ENCODE assay signal across 1 cellular context in the genomic region with DNA sequence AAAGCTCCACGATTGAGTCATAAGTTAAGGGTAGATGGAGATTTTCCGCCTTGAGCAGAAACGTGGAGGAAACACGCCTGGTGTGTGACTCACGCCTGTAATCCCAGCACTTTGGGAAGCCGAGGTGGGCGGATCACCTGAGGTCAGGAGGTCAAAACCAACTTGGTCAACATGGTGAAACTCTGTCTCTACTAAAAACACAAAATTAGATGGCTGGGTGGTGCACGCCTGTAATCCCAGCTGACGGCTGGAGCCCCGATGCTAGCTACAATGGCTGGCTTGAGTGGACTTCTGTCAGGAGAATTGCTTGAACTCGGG.
TF ChIP-seq lines count a peak whose summit lies in the region.

No MANE protein-coding gene starts in this region.

TF ChIP-seq in K562, 482 proteins besides CTCF, POLR2A, EP300 and RAD21:
- TF ChIP-seq, protein P1, sequence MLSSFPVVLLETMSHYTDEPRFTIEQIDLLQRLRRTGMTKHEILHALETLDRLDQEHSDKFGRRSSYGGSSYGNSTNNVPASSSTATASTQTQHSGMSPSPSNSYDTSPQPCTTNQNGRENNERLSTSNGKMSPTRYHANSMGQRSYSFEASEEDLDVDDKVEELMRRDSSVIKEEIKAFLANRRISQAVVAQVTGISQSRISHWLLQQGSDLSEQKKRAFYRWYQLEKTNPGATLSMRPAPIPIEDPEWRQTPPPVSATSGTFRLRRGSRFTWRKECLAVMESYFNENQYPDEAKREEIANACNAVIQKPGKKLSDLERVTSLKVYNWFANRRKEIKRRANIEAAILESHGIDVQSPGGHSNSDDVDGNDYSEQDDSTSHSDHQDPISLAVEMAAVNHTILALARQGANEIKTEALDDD (IDR thresholded peaks at IDR 0.05), result no peak
- TF ChIP-seq SP2 (IDR thresholded peaks at IDR 0.05; ENCODE audit: extremely low read depth, low read depth, low read length, poor library complexity, severe bottlenecking) (no peak), MED1 (CRISPR knock-in tag; IDR thresholded peaks at IDR 0.05; ENCODE audit: borderline replicate concordance) (no peak), PURB (CRISPR knock-in tag; IDR thresholded peaks at IDR 0.05; ENCODE audit: low read depth) (no peak), TFAM (CRISPR knock-in tag; conservative IDR thresholded peaks at IDR 0.05) (no peak), NFE2 (IDR thresholded peaks at IDR 0.05; ENCODE audit: low read depth) (no peak), KDM4B (IDR thresholded peaks at IDR 0.05; ENCODE audit: borderline replicate concordance in 2 of 2, low read depth in 1 of 2) (no peak), YY1 (IDR thresholded peaks at IDR 0.05; ENCODE audit: borderline replicate concordance in 1 of 3, control insufficient read depth in 1 of 3, extremely low read depth in 1 of 3, insufficient read depth in 3 of 3, insufficient read length in 1 of 3, insufficient replicate concordance in 2 of 3, low read depth in 1 of 3, low read length in 2 of 3) (no peak), ELF1 (tag; IDR thresholded peaks at IDR 0.05) (no peak), SMAD3 (CRISPR knock-in tag; conservative IDR thresholded peaks at IDR 0.05) (no peak), SMAD1 (IDR thresholded peaks at IDR 0.05; ENCODE audit: low read depth, low read length, partially characterized antibody) (no peak), ZNF133 (CRISPR knock-in tag; IDR thresholded peaks at IDR 0.05) (0 out of 2 replicates have a peak, but pooled peaks have one; percentile 65), ZFPM2 (CRISPR knock-in tag; IDR thresholded peaks at IDR 0.05) (no peak), ZNF143 (CRISPR knock-in tag; IDR thresholded peaks at IDR 0.05) (no peak), ZNF707 (CRISPR knock-in tag; conservative IDR thresholded peaks at IDR 0.05) (no peak), SMARCB1 (IDR thresholded peaks at IDR 0.05; ENCODE audit: insufficient read length, low read depth) (no peak), NCOA1 (IDR thresholded peaks at IDR 0.05; ENCODE audit: low read depth) (peak; percentile 13; the same call in 1 of the 2 replicates), JUND (IDR thresholded peaks at IDR 0.05; ENCODE audit: borderline replicate concordance, low read depth, low read length) (peak; percentile 55; the same call in 1 of the 2 replicates), JUND (tag; IDR thresholded peaks at IDR 0.05; ENCODE audit: borderline replicate concordance, low read depth, low read length) (no peak), FOSL1 (tag; conservative IDR thresholded peaks at IDR 0.05) (peak; percentile 37; the same call in 1 of the 2 replicates), PRMT5 (CRISPR knock-in tag; IDR thresholded peaks at IDR 0.05) (no peak), FOXA3 (CRISPR knock-in tag; conservative IDR thresholded peaks at IDR 0.05 in 1 of 2, IDR thresholded peaks at IDR 0.05 in 1 of 2) (no peak), HNRNPK (IDR thresholded peaks at IDR 0.05; ENCODE audit: low read depth, low read length, poor library complexity, severe bottlenecking) (no peak), TBL1XR1 (IDR thresholded peaks at IDR 0.05; ENCODE audit: low read length in 2 of 2) (0 out of 4 replicates have a peak, but pooled peaks of 1 of the 2 experiments have one; percentile 38), HNRNPLL (IDR thresholded peaks at IDR 0.05; ENCODE audit: low read depth, low read length, poor library complexity, severe bottlenecking) (peak; percentile 33), FOXK2 (conservative IDR thresholded peaks at IDR 0.05 in 1 of 2, IDR thresholded peaks at IDR 0.05 in 1 of 2; ENCODE audit: low read depth in 2 of 2) (no peak), CAMTA2 (CRISPR knock-in tag; conservative IDR thresholded peaks at IDR 0.05) (no peak), ZBTB17 (CRISPR knock-in tag; IDR thresholded peaks at IDR 0.05) (no peak), ZNF699 (CRISPR knock-in tag; IDR thresholded peaks at IDR 0.05; ENCODE audit: insufficient replicate concordance) (no peak), CBX3 (IDR thresholded peaks at IDR 0.05; ENCODE audit: borderline replicate concordance in 1 of 2, low read length in 2 of 2) (no peak), ZNF586 (CRISPR knock-in tag; conservative IDR thresholded peaks at IDR 0.05) (0 out of 2 replicates have a peak, but pooled peaks have one; percentile 56), BHLHE40 (IDR thresholded peaks at IDR 0.05; ENCODE audit: low read length) (peak; percentile 78), FOXA1 (IDR thresholded peaks at IDR 0.05; ENCODE audit: borderline replicate concordance) (no peak), CCNT2 (IDR thresholded peaks at IDR 0.05; ENCODE audit: borderline replicate concordance, extremely low read depth, insufficient read length, low read depth, low read length) (no peak), HMGN3 (IDR thresholded peaks at IDR 0.05; ENCODE audit: borderline replicate concordance, extremely low read depth, insufficient read length, low read depth, low read length) (peak; percentile 7)
- TF ChIP-seq, protein P2, sequence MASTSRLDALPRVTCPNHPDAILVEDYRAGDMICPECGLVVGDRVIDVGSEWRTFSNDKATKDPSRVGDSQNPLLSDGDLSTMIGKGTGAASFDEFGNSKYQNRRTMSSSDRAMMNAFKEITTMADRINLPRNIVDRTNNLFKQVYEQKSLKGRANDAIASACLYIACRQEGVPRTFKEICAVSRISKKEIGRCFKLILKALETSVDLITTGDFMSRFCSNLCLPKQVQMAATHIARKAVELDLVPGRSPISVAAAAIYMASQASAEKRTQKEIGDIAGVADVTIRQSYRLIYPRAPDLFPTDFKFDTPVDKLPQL (IDR thresholded peaks at IDR 0.05; ENCODE audit: extremely low read depth, insufficient read length), result no peak
- TF ChIP-seq, protein P3, sequence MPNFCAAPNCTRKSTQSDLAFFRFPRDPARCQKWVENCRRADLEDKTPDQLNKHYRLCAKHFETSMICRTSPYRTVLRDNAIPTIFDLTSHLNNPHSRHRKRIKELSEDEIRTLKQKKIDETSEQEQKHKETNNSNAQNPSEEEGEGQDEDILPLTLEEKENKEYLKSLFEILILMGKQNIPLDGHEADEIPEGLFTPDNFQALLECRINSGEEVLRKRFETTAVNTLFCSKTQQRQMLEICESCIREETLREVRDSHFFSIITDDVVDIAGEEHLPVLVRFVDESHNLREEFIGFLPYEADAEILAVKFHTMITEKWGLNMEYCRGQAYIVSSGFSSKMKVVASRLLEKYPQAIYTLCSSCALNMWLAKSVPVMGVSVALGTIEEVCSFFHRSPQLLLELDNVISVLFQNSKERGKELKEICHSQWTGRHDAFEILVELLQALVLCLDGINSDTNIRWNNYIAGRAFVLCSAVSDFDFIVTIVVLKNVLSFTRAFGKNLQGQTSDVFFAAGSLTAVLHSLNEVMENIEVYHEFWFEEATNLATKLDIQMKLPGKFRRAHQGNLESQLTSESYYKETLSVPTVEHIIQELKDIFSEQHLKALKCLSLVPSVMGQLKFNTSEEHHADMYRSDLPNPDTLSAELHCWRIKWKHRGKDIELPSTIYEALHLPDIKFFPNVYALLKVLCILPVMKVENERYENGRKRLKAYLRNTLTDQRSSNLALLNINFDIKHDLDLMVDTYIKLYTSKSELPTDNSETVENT (CRISPR knock-in tag; IDR thresholded peaks at IDR 0.05), result 0 out of 2 replicates have a peak, but pooled peaks have one; percentile 10
- TF ChIP-seq, protein P4, sequence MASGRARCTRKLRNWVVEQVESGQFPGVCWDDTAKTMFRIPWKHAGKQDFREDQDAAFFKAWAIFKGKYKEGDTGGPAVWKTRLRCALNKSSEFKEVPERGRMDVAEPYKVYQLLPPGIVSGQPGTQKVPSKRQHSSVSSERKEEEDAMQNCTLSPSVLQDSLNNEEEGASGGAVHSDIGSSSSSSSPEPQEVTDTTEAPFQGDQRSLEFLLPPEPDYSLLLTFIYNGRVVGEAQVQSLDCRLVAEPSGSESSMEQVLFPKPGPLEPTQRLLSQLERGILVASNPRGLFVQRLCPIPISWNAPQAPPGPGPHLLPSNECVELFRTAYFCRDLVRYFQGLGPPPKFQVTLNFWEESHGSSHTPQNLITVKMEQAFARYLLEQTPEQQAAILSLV (tag; IDR thresholded peaks at IDR 0.05), result no peak
- TF ChIP-seq, protein P5, sequence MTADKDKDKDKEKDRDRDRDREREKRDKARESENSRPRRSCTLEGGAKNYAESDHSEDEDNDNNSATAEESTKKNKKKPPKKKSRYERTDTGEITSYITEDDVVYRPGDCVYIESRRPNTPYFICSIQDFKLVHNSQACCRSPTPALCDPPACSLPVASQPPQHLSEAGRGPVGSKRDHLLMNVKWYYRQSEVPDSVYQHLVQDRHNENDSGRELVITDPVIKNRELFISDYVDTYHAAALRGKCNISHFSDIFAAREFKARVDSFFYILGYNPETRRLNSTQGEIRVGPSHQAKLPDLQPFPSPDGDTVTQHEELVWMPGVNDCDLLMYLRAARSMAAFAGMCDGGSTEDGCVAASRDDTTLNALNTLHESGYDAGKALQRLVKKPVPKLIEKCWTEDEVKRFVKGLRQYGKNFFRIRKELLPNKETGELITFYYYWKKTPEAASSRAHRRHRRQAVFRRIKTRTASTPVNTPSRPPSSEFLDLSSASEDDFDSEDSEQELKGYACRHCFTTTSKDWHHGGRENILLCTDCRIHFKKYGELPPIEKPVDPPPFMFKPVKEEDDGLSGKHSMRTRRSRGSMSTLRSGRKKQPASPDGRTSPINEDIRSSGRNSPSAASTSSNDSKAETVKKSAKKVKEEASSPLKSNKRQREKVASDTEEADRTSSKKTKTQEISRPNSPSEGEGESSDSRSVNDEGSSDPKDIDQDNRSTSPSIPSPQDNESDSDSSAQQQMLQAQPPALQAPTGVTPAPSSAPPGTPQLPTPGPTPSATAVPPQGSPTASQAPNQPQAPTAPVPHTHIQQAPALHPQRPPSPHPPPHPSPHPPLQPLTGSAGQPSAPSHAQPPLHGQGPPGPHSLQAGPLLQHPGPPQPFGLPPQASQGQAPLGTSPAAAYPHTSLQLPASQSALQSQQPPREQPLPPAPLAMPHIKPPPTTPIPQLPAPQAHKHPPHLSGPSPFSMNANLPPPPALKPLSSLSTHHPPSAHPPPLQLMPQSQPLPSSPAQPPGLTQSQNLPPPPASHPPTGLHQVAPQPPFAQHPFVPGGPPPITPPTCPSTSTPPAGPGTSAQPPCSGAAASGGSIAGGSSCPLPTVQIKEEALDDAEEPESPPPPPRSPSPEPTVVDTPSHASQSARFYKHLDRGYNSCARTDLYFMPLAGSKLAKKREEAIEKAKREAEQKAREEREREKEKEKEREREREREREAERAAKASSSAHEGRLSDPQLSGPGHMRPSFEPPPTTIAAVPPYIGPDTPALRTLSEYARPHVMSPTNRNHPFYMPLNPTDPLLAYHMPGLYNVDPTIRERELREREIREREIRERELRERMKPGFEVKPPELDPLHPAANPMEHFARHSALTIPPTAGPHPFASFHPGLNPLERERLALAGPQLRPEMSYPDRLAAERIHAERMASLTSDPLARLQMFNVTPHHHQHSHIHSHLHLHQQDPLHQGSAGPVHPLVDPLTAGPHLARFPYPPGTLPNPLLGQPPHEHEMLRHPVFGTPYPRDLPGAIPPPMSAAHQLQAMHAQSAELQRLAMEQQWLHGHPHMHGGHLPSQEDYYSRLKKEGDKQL (CRISPR knock-in tag; IDR thresholded peaks at IDR 0.05; ENCODE audit: borderline replicate concordance), result no peak
- TF ChIP-seq, protein P6, sequence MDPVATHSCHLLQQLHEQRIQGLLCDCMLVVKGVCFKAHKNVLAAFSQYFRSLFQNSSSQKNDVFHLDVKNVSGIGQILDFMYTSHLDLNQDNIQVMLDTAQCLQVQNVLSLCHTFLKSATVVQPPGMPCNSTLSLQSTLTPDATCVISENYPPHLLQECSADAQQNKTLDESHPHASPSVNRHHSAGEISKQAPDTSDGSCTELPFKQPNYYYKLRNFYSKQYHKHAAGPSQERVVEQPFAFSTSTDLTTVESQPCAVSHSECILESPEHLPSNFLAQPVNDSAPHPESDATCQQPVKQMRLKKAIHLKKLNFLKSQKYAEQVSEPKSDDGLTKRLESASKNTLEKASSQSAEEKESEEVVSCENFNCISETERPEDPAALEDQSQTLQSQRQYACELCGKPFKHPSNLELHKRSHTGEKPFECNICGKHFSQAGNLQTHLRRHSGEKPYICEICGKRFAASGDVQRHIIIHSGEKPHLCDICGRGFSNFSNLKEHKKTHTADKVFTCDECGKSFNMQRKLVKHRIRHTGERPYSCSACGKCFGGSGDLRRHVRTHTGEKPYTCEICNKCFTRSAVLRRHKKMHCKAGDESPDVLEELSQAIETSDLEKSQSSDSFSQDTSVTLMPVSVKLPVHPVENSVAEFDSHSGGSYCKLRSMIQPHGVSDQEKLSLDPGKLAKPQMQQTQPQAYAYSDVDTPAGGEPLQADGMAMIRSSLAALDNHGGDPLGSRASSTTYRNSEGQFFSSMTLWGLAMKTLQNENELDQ (CRISPR knock-in tag; IDR thresholded peaks at IDR 0.05; ENCODE audit: borderline replicate concordance), result no peak
- TF ChIP-seq, protein P7, sequence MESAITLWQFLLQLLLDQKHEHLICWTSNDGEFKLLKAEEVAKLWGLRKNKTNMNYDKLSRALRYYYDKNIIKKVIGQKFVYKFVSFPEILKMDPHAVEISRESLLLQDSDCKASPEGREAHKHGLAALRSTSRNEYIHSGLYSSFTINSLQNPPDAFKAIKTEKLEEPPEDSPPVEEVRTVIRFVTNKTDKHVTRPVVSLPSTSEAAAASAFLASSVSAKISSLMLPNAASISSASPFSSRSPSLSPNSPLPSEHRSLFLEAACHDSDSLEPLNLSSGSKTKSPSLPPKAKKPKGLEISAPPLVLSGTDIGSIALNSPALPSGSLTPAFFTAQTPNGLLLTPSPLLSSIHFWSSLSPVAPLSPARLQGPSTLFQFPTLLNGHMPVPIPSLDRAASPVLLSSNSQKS (CRISPR knock-in tag; IDR thresholded peaks at IDR 0.05), result no peak
- TF ChIP-seq, protein P8, sequence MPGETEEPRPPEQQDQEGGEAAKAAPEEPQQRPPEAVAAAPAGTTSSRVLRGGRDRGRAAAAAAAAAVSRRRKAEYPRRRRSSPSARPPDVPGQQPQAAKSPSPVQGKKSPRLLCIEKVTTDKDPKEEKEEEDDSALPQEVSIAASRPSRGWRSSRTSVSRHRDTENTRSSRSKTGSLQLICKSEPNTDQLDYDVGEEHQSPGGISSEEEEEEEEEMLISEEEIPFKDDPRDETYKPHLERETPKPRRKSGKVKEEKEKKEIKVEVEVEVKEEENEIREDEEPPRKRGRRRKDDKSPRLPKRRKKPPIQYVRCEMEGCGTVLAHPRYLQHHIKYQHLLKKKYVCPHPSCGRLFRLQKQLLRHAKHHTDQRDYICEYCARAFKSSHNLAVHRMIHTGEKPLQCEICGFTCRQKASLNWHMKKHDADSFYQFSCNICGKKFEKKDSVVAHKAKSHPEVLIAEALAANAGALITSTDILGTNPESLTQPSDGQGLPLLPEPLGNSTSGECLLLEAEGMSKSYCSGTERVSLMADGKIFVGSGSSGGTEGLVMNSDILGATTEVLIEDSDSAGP (CRISPR knock-in tag; IDR thresholded peaks at IDR 0.05), result no peak
TF ChIP-seq in K562: peak in this region for 10.
